In genomic region chr7:157970744-157971143, GRCh38 we compare ENCODE assay signal across 18 cellular contexts.
"Had no signal": no experiment of that assay in that cellular context is flagged by ENCODE, and none has a peak within 500 bp of the region (broad histone marks: within the 10 kb centered on the region; RNA-seq: fewer than 3 reads in every experiment).

No MANE protein-coding gene starts in this region.

- H3K4me2 ChIP-seq: hepatocyte had no signal

- DNase-seq: dermis blood vessel endothelial cell; dorsolateral prefrontal cortex; effector CD4-positive, alpha-beta T cell; effector memory CD4-positive, alpha-beta T cell; foreskin keratinocyte; hypothalamus; immature natural killer cell; left cardiac atrium; left lung; left ventricle myocardium superior; lower lobe of right lung; mesenchymal stem cell; midbrain had no signal

- ATAC-seq: foreskin keratinocyte, gastroesophageal sphincter, heart left ventricle, left cardiac atrium, left lung, left ventricle myocardium superior, lower lobe of right lung had no signal

- H3K27me3 ChIP-seq: esophagus muscularis mucosa, foreskin keratinocyte, hepatocyte, left lung had no signal

- H3K4me3 ChIP-seq: coronary artery, dorsolateral prefrontal cortex, esophagus muscularis mucosa, gastroesophageal sphincter, heart left ventricle, hepatocyte, left lung, lower lobe of right lung had no signal

- H3K27ac ChIP-seq: coronary artery, dorsolateral prefrontal cortex, esophagus muscularis mucosa, foreskin keratinocyte, gastroesophageal sphincter, heart left ventricle, hepatocyte, left lung, lower lobe of right lung had no signal

- H3K4me1 ChIP-seq: esophagus muscularis mucosa, foreskin keratinocyte, gastroesophageal sphincter, heart left ventricle, left lung, lower lobe of right lung had no signal

- H2AFZ ChIP-seq: hepatocyte had no signal

- H3K36me3 ChIP-seq: esophagus muscularis mucosa, gastroesophageal sphincter, heart left ventricle, left lung, lower lobe of right lung had no signal

- H3K79me2 ChIP-seq: hepatocyte had no signal
